Comparison of ENCODE assay signal across 20 cellular contexts in genomic region chr20:47428851-47429336, GRCh38.
"Had no signal": no experiment of that assay in that cellular context is flagged by ENCODE, and none has a peak within 500 bp of the region (broad histone marks: within the 10 kb centered on the region; RNA-seq: fewer than 3 reads in every experiment).

No MANE protein-coding gene starts in this region.

- DNase-seq: activated CD4-positive, alpha-beta memory T cell treated with anti-CD3 and anti-CD28 coated beads, Interleukin-2, amount 10 ng/mL, durations not matched to agents 7 days and 5 days; activated CD4-positive, alpha-beta T cell treated with anti-CD3 and anti-CD28 coated beads for 4 hours; activated effector memory CD4-positive, alpha-beta T cell treated with anti-CD3 and anti-CD28 coated beads, Interleukin-2, amount 50 U/mL, for 16 hours; activated naive CD8-positive, alpha-beta T cell treated with anti-CD3 and anti-CD28 coated beads for 36 hours; activated T-cell treated with anti-CD3 and anti-CD28 coated beads, Interleukin-2, amount 50 U/mL, for 24 hours; anterior cingulate cortex; brain microvascular endothelial cell; cortex of kidney; effector CD4-positive, alpha-beta T cell; mammary epithelial cell; mucosa of descending colon; naive thymus-derived CD4-positive, alpha-beta T cell; pancreas; stimulated activated CD4-positive, alpha-beta T cell treated with anti-CD3 and anti-CD28 coated beads, Interleukin-12 subunit alpha, Interleukin-12 subunit beta, amount 100 ng/mL, for 4 hours; thyroid gland; uterus had no signal

- H3K27ac Mint-ChIP-seq: activated CD4-positive, alpha-beta memory T cell treated with anti-CD3 and anti-CD28 coated beads, Interleukin-2, amount 10 ng/mL, durations not matched to agents 7 days and 5 days; activated naive CD8-positive, alpha-beta T cell treated with anti-CD3 and anti-CD28 coated beads for 36 hours; activated T-cell treated with anti-CD3 and anti-CD28 coated beads, Interleukin-2, amount 50 U/mL, for 24 hours; naive thymus-derived CD4-positive, alpha-beta T cell; stimulated activated effector memory CD8-positive, alpha-beta T cell treated with anti-CD3 and anti-CD28 coated beads, Interleukin-12 subunit alpha, Interleukin-12 subunit beta, amount 100 ng/mL, for 72 hours had no signal

- H3K9me3 ChIP-seq: pancreas, thyroid gland, uterus had no signal

- H3K27ac ChIP-seq: brain microvascular endothelial cell, esophagus muscularis mucosa, pancreas, thyroid gland, uterus, VCaP had no signal

- H3K27me3 ChIP-seq: brain microvascular endothelial cell, esophagus muscularis mucosa, pancreas, thyroid gland, uterus had no signal

- FAIRE-seq: islet of Langerhans, pancreas had no signal

- H3K4me1 ChIP-seq: esophagus muscularis mucosa, pancreas, thyroid gland, uterus had no signal

- H3K36me3 ChIP-seq: brain microvascular endothelial cell, esophagus muscularis mucosa, pancreas, thyroid gland, uterus had no signal

- H3K4me3 ChIP-seq: esophagus muscularis mucosa, mucosa of descending colon, pancreas, thyroid gland, uterus had no signal

- ATAC-seq: mucosa of descending colon; naive thymus-derived CD4-positive, alpha-beta T cell; pancreas; stimulated activated effector memory CD8-positive, alpha-beta T cell treated with anti-CD3 and anti-CD28 coated beads, Interleukin-12 subunit alpha, Interleukin-12 subunit beta, amount 100 ng/mL, for 72 hours had no signal

- H3K4me1 Mint-ChIP-seq: stimulated activated effector memory CD8-positive, alpha-beta T cell treated with anti-CD3 and anti-CD28 coated beads, Interleukin-12 subunit alpha, Interleukin-12 subunit beta, amount 100 ng/mL, for 72 hours had no signal

- H3K4me3 Mint-ChIP-seq: activated CD4-positive, alpha-beta memory T cell treated with anti-CD3 and anti-CD28 coated beads, Interleukin-2, amount 10 ng/mL, durations not matched to agents 7 days and 5 days; activated naive CD8-positive, alpha-beta T cell treated with anti-CD3 and anti-CD28 coated beads for 36 hours; activated T-cell treated with anti-CD3 and anti-CD28 coated beads, Interleukin-2, amount 50 U/mL, for 24 hours; naive thymus-derived CD4-positive, alpha-beta T cell; stimulated activated effector memory CD8-positive, alpha-beta T cell treated with anti-CD3 and anti-CD28 coated beads, Interleukin-12 subunit alpha, Interleukin-12 subunit beta, amount 100 ng/mL, for 72 hours had no signal

- H3K27me3 Mint-ChIP-seq: activated CD4-positive, alpha-beta memory T cell treated with anti-CD3 and anti-CD28 coated beads, Interleukin-2, amount 10 ng/mL, durations not matched to agents 7 days and 5 days; activated naive CD8-positive, alpha-beta T cell treated with anti-CD3 and anti-CD28 coated beads for 36 hours; activated T-cell treated with anti-CD3 and anti-CD28 coated beads, Interleukin-2, amount 50 U/mL, for 24 hours had no signal
